Comparison of ENCODE assay signal across 23 cellular contexts in the genomic region with DNA sequence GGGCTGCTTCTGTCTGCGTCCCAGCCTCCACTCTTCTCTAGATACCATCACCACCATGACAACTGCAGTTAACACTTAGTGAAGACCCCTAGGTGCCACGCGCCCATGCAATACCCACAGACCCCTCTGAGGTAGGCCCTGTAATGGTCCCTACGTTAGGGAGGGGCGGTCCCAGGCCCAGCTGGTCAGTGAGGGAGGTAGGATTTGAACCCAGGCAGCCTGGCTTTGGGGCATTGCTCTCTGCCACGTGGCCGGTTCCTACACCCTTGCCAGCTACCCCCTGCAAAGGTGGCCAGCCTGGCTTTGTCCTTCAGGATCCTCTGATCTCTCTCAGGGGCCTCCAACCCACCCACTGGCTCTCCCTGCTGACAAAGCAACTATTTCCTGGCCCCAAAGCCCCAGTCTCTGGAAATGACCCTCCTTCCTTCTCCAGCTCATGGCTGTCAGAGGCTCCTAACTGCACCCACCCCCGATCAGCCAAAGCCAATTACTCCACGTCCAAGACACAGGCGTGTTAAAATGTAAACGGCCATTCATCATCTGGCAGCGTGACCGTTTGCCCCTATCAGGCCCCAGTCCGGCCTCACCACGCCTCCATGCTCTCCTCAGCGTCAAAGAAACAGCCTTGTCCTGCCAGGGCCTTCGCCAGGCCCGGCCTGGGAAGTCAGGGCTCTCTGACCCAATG. TPM values are rescaled to one million over a fixed set of nuclear protein-coding genes. Genes with fewer than 3 reads are reported as not detected.
DNase-seq lines count a peak whose midpoint lies in the region; ATAC-seq, FAIRE-seq and TF ChIP-seq lines count a peak whose summit lies in the region.
"Had no signal": no experiment of that assay in that cellular context is flagged by ENCODE, and none has a peak within 500 bp of the region (broad histone marks: within the 10 kb centered on the region; RNA-seq: fewer than 3 reads in every experiment).

No MANE protein-coding gene starts in this region.

- H3K4me2 ChIP-seq in hepatocyte: no peak overlapping the region

- FAIRE-seq in RCC 7860 (lab: Jason Lieb, UNC): peak; percentile 92

- no peak for TF ChIP-seq CTCF in CD8-positive, alpha-beta T cell (IDR thresholded peaks at IDR 0.05)
- TF ChIP-seq CTCF in hepatocyte (IDR thresholded peaks at IDR 0.05; ENCODE audit: poor library complexity) (no peak), omental fat pad (IDR thresholded peaks at IDR 0.05) (no peak), chondrocyte (IDR thresholded peaks at IDR 0.05) (no peak)

- H3K27me3 ChIP-seq in CD8-positive, alpha-beta T cell (ENCODE audit: insufficient read depth, low read length): no peaks in the 10 kb centered on the region
- no peaks in the 10 kb centered on the region for H3K27me3 ChIP-seq in hepatocyte
- H3K27me3 ChIP-seq: esophagus squamous epithelium, left lung had no signal

- H3K36me3 Mint-ChIP-seq in CD8-positive, alpha-beta T cell: no peaks in the 10 kb centered on the region
- no peaks in the 10 kb centered on the region for H3K36me3 Mint-ChIP-seq in chondrocyte (ENCODE audit: low read depth)
- H3K36me3 Mint-ChIP-seq in stimulated activated memory B cell treated with anti-CD40 and anti-IgM and Interleukin-4, amounts not matched to agents 10 μg/mL and 1 μg/mL and 100 μg/mL, for 72 hours: no peaks in the 10 kb centered on the region
- H3K36me3 Mint-ChIP-seq: CD14-positive monocyte had no signal

- H3K4me1 ChIP-seq in CD8-positive, alpha-beta T cell (ENCODE audit: insufficient read depth, low read length): no peaks in the 10 kb centered on the region
- H3K4me1 ChIP-seq in hepatocyte (ENCODE audit: insufficient read depth): peaks cover 27% of the 10 kb centered on the region
- H3K4me1 ChIP-seq: left lung, parathyroid adenoma had no signal

- H4K20me1 ChIP-seq in hepatocyte (ENCODE audit: insufficient read depth, poor library complexity, severe bottlenecking): no peaks in the 10 kb centered on the region

- H3K27me3 Mint-ChIP-seq in CD8-positive, alpha-beta T cell (ENCODE audit: low read depth): peaks cover 2% of the 10 kb centered on the region
- H3K27me3 Mint-ChIP-seq in chondrocyte (ENCODE audit: low read depth): peaks cover 4% of the 10 kb centered on the region
- H3K27me3 Mint-ChIP-seq in stimulated activated memory B cell treated with anti-CD40 and anti-IgM and Interleukin-4, amounts not matched to agents 10 μg/mL and 1 μg/mL and 100 μg/mL, for 72 hours: peaks cover 40% of the 10 kb centered on the region
- H3K27me3 Mint-ChIP-seq: activated T-helper 17 cell treated with anti-CD3 and anti-CD28 coated beads, Interleukin-2, amount 50 U/mL, for 72 hours had no signal

- H2AFZ ChIP-seq in hepatocyte: no peak overlapping the region
- H2AFZ ChIP-seq: parathyroid adenoma had no signal

- H3K4me3 Mint-ChIP-seq in CD8-positive, alpha-beta T cell: no peak overlapping the region
- no peak overlapping the region for H3K4me3 Mint-ChIP-seq in chondrocyte (ENCODE audit: unreplicated experiment)
- H3K4me3 Mint-ChIP-seq in stimulated activated memory B cell treated with anti-CD40 and anti-IgM and Interleukin-4, amounts not matched to agents 10 μg/mL and 1 μg/mL and 100 μg/mL, for 72 hours: no peak overlapping the region
- H3K4me3 Mint-ChIP-seq: activated T-helper 17 cell treated with anti-CD3 and anti-CD28 coated beads, Interleukin-2, amount 50 U/mL, for 72 hours; CD14-positive monocyte had no signal

- CTCF ChIA-PET in CD8-positive, alpha-beta T cell (lab: Charles Lee): no interaction called here

- H3K27ac ChIP-seq in CD8-positive, alpha-beta T cell (ENCODE audit: low read depth, low read length): no peak overlapping the region
- H3K27ac ChIP-seq in hepatocyte: peak overlapping the region; percentile 59
- H3K27ac ChIP-seq: left lung, parathyroid adenoma had no signal

- no peaks in the 10 kb centered on the region for H3K9me3 ChIP-seq in CD8-positive, alpha-beta T cell (ENCODE audit: low read length)
- H3K9me3 ChIP-seq in hepatocyte (ENCODE audit: low read depth): no peaks in the 10 kb centered on the region
- H3K9me3 ChIP-seq: esophagus squamous epithelium, left lung had no signal

- H3K9me2 ChIP-seq in hepatocyte (replicated peaks; ENCODE audit: insufficient read depth): no peaks in the 10 kb centered on the region

- 59% methylated on average over 18 of the region's 18 CpGs for WGBS in hepatocyte (ENCODE audit: low lambda C conversion rate, missing lambda C conversion rate)

- no peak overlapping the region for H3K4me3 ChIP-seq in CD8-positive, alpha-beta T cell (ENCODE audit: low read depth, low read length)
- no peak overlapping the region for H3K4me3 ChIP-seq in hepatocyte
- H3K4me3 ChIP-seq: esophagus squamous epithelium, left lung had no signal

- intact Hi-C loops in CD8-positive, alpha-beta T cell (cut with DNase I, micrococcal nuclease): no loop called here

- no peak for DNase-seq in CD8-positive, alpha-beta T cell
- DNase-seq in RCC 7860 (ENCODE audit: low spot score) (peak; percentile 83), hepatocyte (ENCODE audit: low spot score) (peak; percentile 44), omental fat pad (ENCODE audit: low spot score) (no peak), cerebellum (ENCODE audit: low spot score) (no peak), chondrocyte (ENCODE audit: low spot score) (no peak), NOMO-1 treated with DMSO at 0.1 percent for 48 hours (lab: John Stamatoyannopoulos, UW; ENCODE audit: unreplicated experiment) (no peak)
- DNase-seq: activated CD4-positive, CD25-positive, alpha-beta regulatory T cell; DMS79 treated with DMSO at 0.1 percent for 48 hours; esophagus squamous epithelium; hypothalamus; left lung; NCI-H1436; NCI-H2171 treated with DMSO at 0.1 percent for 48 hours; SHP77; stimulated activated CD4-positive, alpha-beta T cell treated with anti-CD3 and anti-CD28 coated beads, Interleukin-12 subunit alpha, Interleukin-12 subunit beta, amount 100 ng/mL, for 4 hours; stimulated activated naive CD8-positive, alpha-beta T cell treated with anti-CD3 and anti-CD28 coated beads, Interleukin-15, Interleukin-2, amounts not matched to agents 100 U/mL and 50 U/mL, for 24 hours had no signal

- no peak for ATAC-seq in CD8-positive, alpha-beta T cell
- peak; percentile 54 for ATAC-seq in omental fat pad (ENCODE audit: low FRiP score)
- ATAC-seq in stimulated activated memory B cell treated with anti-CD40 and anti-IgM and Interleukin-4, amounts not matched to agents 10 μg/mL and 1 μg/mL and 100 μg/mL, for 72 hours: no peak
- ATAC-seq: activated T-helper 17 cell treated with anti-CD3 and anti-CD28 coated beads, Interleukin-2, amount 50 U/mL, for 72 hours; left lung; stimulated activated naive CD8-positive, alpha-beta T cell treated with anti-CD3 and anti-CD28 coated beads, Interleukin-15, Interleukin-2, amounts not matched to agents 100 U/mL and 50 U/mL, for 24 hours had no signal

- H3K27ac Mint-ChIP-seq in CD8-positive, alpha-beta T cell: peak overlapping the region; percentile 25
- no peak overlapping the region for H3K27ac Mint-ChIP-seq in chondrocyte (ENCODE audit: unreplicated experiment)
- no peak overlapping the region for H3K27ac Mint-ChIP-seq in stimulated activated memory B cell treated with anti-CD40 and anti-IgM and Interleukin-4, amounts not matched to agents 10 μg/mL and 1 μg/mL and 100 μg/mL, for 72 hours
- H3K27ac Mint-ChIP-seq: activated T-helper 17 cell treated with anti-CD3 and anti-CD28 coated beads, Interleukin-2, amount 50 U/mL, for 72 hours; CD14-positive monocyte had no signal

- peaks cover 4% of the 10 kb centered on the region for H3K79me2 ChIP-seq in hepatocyte
- H3K79me2 ChIP-seq: parathyroid adenoma had no signal

- no peaks in the 10 kb centered on the region for H3K36me3 ChIP-seq in CD8-positive, alpha-beta T cell (ENCODE audit: insufficient read depth, low read length)
- no peaks in the 10 kb centered on the region for H3K36me3 ChIP-seq in hepatocyte (replicated peaks; ENCODE audit: insufficient read depth, low read depth)
- H3K36me3 ChIP-seq: esophagus squamous epithelium, left lung had no signal

- no peaks in the 10 kb centered on the region for H3K9me3 Mint-ChIP-seq in CD8-positive, alpha-beta T cell
- no peaks in the 10 kb centered on the region for H3K9me3 Mint-ChIP-seq in chondrocyte (ENCODE audit: low read depth)
- peaks cover 4% of the 10 kb centered on the region for H3K9me3 Mint-ChIP-seq in stimulated activated memory B cell treated with anti-CD40 and anti-IgM and Interleukin-4, amounts not matched to agents 10 μg/mL and 1 μg/mL and 100 μg/mL, for 72 hours
- H3K9me3 Mint-ChIP-seq: activated T-helper 17 cell treated with anti-CD3 and anti-CD28 coated beads, Interleukin-2, amount 50 U/mL, for 72 hours had no signal

- no peaks in the 10 kb centered on the region for H3K4me1 Mint-ChIP-seq in CD8-positive, alpha-beta T cell (ENCODE audit: low read depth)
- peaks cover 5% of the 10 kb centered on the region for H3K4me1 Mint-ChIP-seq in chondrocyte (ENCODE audit: low read depth)
- H3K4me1 Mint-ChIP-seq in stimulated activated memory B cell treated with anti-CD40 and anti-IgM and Interleukin-4, amounts not matched to agents 10 μg/mL and 1 μg/mL and 100 μg/mL, for 72 hours: no peaks in the 10 kb centered on the region
- H3K4me1 Mint-ChIP-seq: activated T-helper 17 cell treated with anti-CD3 and anti-CD28 coated beads, Interleukin-2, amount 50 U/mL, for 72 hours; CD14-positive monocyte had no signal

- POLR2A ChIA-PET in CD8-positive, alpha-beta T cell (lab: Charles Lee): no interaction called here

RNA-seq across cellular contexts. Expression of gene RIPOR3, which starts 18.1 kb away (rescaled TPM):
- total RNA-seq in CD8-positive, alpha-beta T cell: not detected
- total RNA-seq in hepatocyte: 4.3 and 5.6 TPM in 2 replicates
- 5.7 and 10.3 TPM in 2 replicates for polyA plus RNA-seq in hepatocyte
- 10 to 100 TPM in 3 of 4 donors, 1 to 10 TPM in 1; 7.8 to 81.8 (median 16.6) TPM for total RNA-seq in omental fat pad
- 2.7 TPM for total RNA-seq in cerebellum
- 0.12 TPM in 1 of 3 replicates, not detected in the others for total RNA-seq in chondrocyte
- total RNA-seq: activated CD8-positive, alpha-beta memory T cell treated with anti-CD3 and anti-CD28 coated beads for 36 hours; activated T-helper 17 cell treated with anti-CD3 and anti-CD28 coated beads, Interleukin-2, amount 50 U/mL, for 72 hours; T-helper 1 cell treated with Interleukin-12 subunit alpha and Interleukin-12 subunit beta and Interleukin-4 antibody, amounts not matched to agents 30 ng/mL and 1 ng/mL, for 36 hours had no signal
- polyA plus RNA-seq: CD14-positive monocyte had no signal

RNA-seq across cellular contexts. Expression of gene PARD6B, which starts 58.1 kb away (rescaled TPM):
- total RNA-seq in CD8-positive, alpha-beta T cell: 1 to 10 TPM; 5.6 to 6.3 TPM
- total RNA-seq in hepatocyte (38.5 and 41.0 TPM in 2 replicates), omental fat pad (10 to 100 TPM in 1 of 4 donors, 1 to 10 TPM in 3; 1.1 to 20.5 (median 5.9) TPM), cerebellum (8.5 TPM), chondrocyte (0.34 to 2.2 TPM (median 1.1 TPM) in 3 replicates)
- polyA plus RNA-seq in hepatocyte: 14.6 and 16.1 TPM in 2 replicates

Comparison
In these comparisons a context has a peak if more than half of its experiments do, and no peak if none do; other contexts are left out.
1. DNase-seq: peak in RCC 7860 (single experiment) and hepatocyte (single experiment); none in CD8-positive, alpha-beta T cell (0 of 7), omental fat pad (single experiment), cerebellum (single experiment), chondrocyte (single experiment) and NOMO-1 treated with DMSO at 0.1 percent for 48 hours (single experiment).